ENCODE assay signal across 17 cellular contexts in the genomic region with DNA sequence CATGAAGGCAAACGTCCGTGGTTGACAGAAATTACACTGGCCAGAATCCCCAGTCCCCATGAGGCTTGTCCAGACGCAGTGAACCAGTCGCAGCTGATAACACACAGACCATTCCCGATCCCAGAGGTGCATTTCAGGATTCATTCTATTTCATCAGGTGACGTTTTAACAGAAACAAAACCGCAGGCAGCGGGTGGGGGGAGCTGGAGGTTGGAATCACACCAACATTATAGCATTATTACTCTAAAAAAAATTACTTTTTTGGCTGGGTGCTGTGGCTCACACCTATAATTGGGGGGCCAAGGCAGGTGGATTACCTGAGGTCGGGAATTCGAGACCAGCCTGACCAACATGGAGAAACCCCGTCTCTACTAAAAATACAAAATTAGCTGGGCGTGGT. TPM values are rescaled to one million over a fixed set of nuclear protein-coding genes. Genes with fewer than 3 reads are reported as not detected.
DNase-seq lines count a peak whose midpoint lies in the region; ATAC-seq, FAIRE-seq and TF ChIP-seq lines count a peak whose summit lies in the region.
"Had no signal": no experiment of that assay in that cellular context is flagged by ENCODE, and none has a peak within 500 bp of the region (broad histone marks: within the 10 kb centered on the region; RNA-seq: fewer than 3 reads in every experiment).

No MANE protein-coding gene starts in this region.

- WGBS in smooth muscle cell (ENCODE audit: low lambda C conversion rate) = 91% methylated on average over 12 of the region's 12 CpGs

- no peak for ATAC-seq in activated T-cell treated with anti-CD3 and anti-CD28 coated beads, Interleukin-2, amount 50 U/mL, for 72 hours (replicated peaks in 1 of 2)
- no peak for ATAC-seq in activated naive CD8-positive, alpha-beta T cell treated with anti-CD3 and anti-CD28 coated beads, Interleukin-2, amount 50 U/mL, for 24 hours
- ATAC-seq in GM21360 (IDR thresholded peaks at IDR 0.05; ENCODE audit: unreplicated experiment) = no peak

- H3K4me1 ChIP-seq in smooth muscle cell (ENCODE audit: low read depth) = peaks cover 14% of the 10 kb centered on the region

- peaks cover 5% of the 10 kb centered on the region for H3F3A ChIP-seq in smooth muscle cell (ENCODE audit: low read depth)

- H3K4me3 Mint-ChIP-seq in activated T-cell treated with anti-CD3 and anti-CD28 coated beads, Interleukin-2, amount 50 U/mL, for 72 hours = peak overlapping the region in 1 of 2 donors; percentile 71
- peak overlapping the region in 3 of 4 donors; percentile 20 to 60 (median 46) for H3K4me3 Mint-ChIP-seq in IgD-negative memory B cell
- peak overlapping the region; percentile 90 for H3K4me3 Mint-ChIP-seq in activated naive CD8-positive, alpha-beta T cell treated with anti-CD3 and anti-CD28 coated beads, Interleukin-2, amount 50 U/mL, for 24 hours
- H3K4me3 Mint-ChIP-seq: neural progenitor cell had no signal

- peak; percentile 15 for DNase-seq in activated T-cell treated with anti-CD3 and anti-CD28 coated beads, Interleukin-2, amount 50 U/mL, for 1 hour
- no peak for DNase-seq in activated T-cell treated with anti-CD3 and anti-CD28 coated beads, Interleukin-2, amount 50 U/mL, for 72 hours
- no peak for DNase-seq in activated naive CD8-positive, alpha-beta T cell treated with anti-CD3 and anti-CD28 coated beads, Interleukin-2, amount 50 U/mL, for 24 hours
- DNase-seq in smooth muscle cell (lab: John Stamatoyannopoulos, UW; ENCODE audit: unreplicated experiment) = no peak
- DNase-seq in GM19239 (ENCODE audit: insufficient read length, low spot score) = no peak
- no peak for DNase-seq in urothelium cell line (ENCODE audit: low spot score)
- DNase-seq: NCI-H2081 treated with DMSO at 0.1 percent for 48 hours, NCI-H774, SJCRH30, small intestine, substantia nigra had no signal

- no peak overlapping the region for H3K4me2 ChIP-seq in smooth muscle cell
- H3K4me2 ChIP-seq: hepatocyte, neural progenitor cell had no signal

- no peak overlapping the region for H3K27ac Mint-ChIP-seq in activated T-cell treated with anti-CD3 and anti-CD28 coated beads, Interleukin-2, amount 50 U/mL, for 72 hours
- H3K27ac Mint-ChIP-seq in IgD-negative memory B cell = peak overlapping the region in 2 of 3 donors; percentile 35 to 94
- H3K27ac Mint-ChIP-seq in activated naive CD8-positive, alpha-beta T cell treated with anti-CD3 and anti-CD28 coated beads, Interleukin-2, amount 50 U/mL, for 24 hours = no peak overlapping the region
- H3K27ac Mint-ChIP-seq: neural progenitor cell had no signal

- H3K27me3 ChIP-seq in smooth muscle cell (ENCODE audit: low read depth) = no peaks in the 10 kb centered on the region
- H3K27me3 ChIP-seq: ascending aorta, hepatocyte, neural progenitor cell, SJCRH30 had no signal

- peaks cover 18% of the 10 kb centered on the region for H4K20me1 ChIP-seq in smooth muscle cell (ENCODE audit: low read depth)

- no peak for TF ChIP-seq CTCF in smooth muscle cell (IDR thresholded peaks at IDR 0.05; ENCODE audit: borderline replicate concordance, insufficient read depth, poor library complexity, severe bottlenecking)

- H3K36me3 Mint-ChIP-seq in activated T-cell treated with anti-CD3 and anti-CD28 coated beads, Interleukin-2, amount 50 U/mL, for 72 hours (ENCODE audit: insufficient read depth in 2 of 2) = peaks cover 23 to 35% of the 10 kb centered on the region in 2 donors
- H3K36me3 Mint-ChIP-seq in IgD-negative memory B cell = peaks cover 2% of the 10 kb centered on the region
- H3K36me3 Mint-ChIP-seq in activated naive CD8-positive, alpha-beta T cell treated with anti-CD3 and anti-CD28 coated beads, Interleukin-2, amount 50 U/mL, for 24 hours (ENCODE audit: low read depth) = peaks cover 65% of the 10 kb centered on the region

- H3K79me2 ChIP-seq in smooth muscle cell (ENCODE audit: low read depth) = peaks cover 4% of the 10 kb centered on the region

- no peaks in the 10 kb centered on the region for H3K9me3 ChIP-seq in smooth muscle cell (replicated peaks; ENCODE audit: low read depth)
- H3K9me3 ChIP-seq: ascending aorta, SJCRH30 had no signal

- H3K4me3 ChIP-seq in smooth muscle cell = no peak overlapping the region
- H3K4me3 ChIP-seq: ascending aorta, hepatocyte, neural progenitor cell, SJCRH30 had no signal

- no peaks in the 10 kb centered on the region for H3K27me3 Mint-ChIP-seq in activated T-cell treated with anti-CD3 and anti-CD28 coated beads, Interleukin-2, amount 50 U/mL, for 72 hours (ENCODE audit: low read depth)
- H3K27me3 Mint-ChIP-seq in IgD-negative memory B cell = no peaks in the 10 kb centered on the region
- H3K27me3 Mint-ChIP-seq in activated naive CD8-positive, alpha-beta T cell treated with anti-CD3 and anti-CD28 coated beads, Interleukin-2, amount 50 U/mL, for 24 hours = no peaks in the 10 kb centered on the region

- no peaks in the 10 kb centered on the region for H3K36me3 ChIP-seq in smooth muscle cell (ENCODE audit: low read depth)
- H3K36me3 ChIP-seq: neural progenitor cell had no signal

- no peaks in the 10 kb centered on the region for H3K9me3 Mint-ChIP-seq in activated T-cell treated with anti-CD3 and anti-CD28 coated beads, Interleukin-2, amount 50 U/mL, for 72 hours
- no peaks in the 10 kb centered on the region for H3K9me3 Mint-ChIP-seq in IgD-negative memory B cell
- H3K9me3 Mint-ChIP-seq in activated naive CD8-positive, alpha-beta T cell treated with anti-CD3 and anti-CD28 coated beads, Interleukin-2, amount 50 U/mL, for 24 hours = no peaks in the 10 kb centered on the region
- H3K9me3 Mint-ChIP-seq: neural progenitor cell had no signal

- no peak overlapping the region for H3K9ac ChIP-seq in smooth muscle cell (ENCODE audit: low read depth)
- H3K9ac ChIP-seq: neural progenitor cell had no signal

- no peak overlapping the region for H2AFZ ChIP-seq in smooth muscle cell (ENCODE audit: low read depth)
- H2AFZ ChIP-seq: hepatocyte, neural progenitor cell had no signal

- peaks cover 52% of the 10 kb centered on the region for H3K4me1 Mint-ChIP-seq in activated T-cell treated with anti-CD3 and anti-CD28 coated beads, Interleukin-2, amount 50 U/mL, for 72 hours (ENCODE audit: low read depth)
- peaks cover 25 to 30% (median 28%) of the 10 kb centered on the region in 3 donors for H3K4me1 Mint-ChIP-seq in IgD-negative memory B cell
- H3K4me1 Mint-ChIP-seq in activated naive CD8-positive, alpha-beta T cell treated with anti-CD3 and anti-CD28 coated beads, Interleukin-2, amount 50 U/mL, for 24 hours = peaks cover 60% of the 10 kb centered on the region

- H3K27ac ChIP-seq in smooth muscle cell (ENCODE audit: low read depth) = peak overlapping the region; percentile 87
- H3K27ac ChIP-seq: ascending aorta, hepatocyte, neural progenitor cell, SJCRH30 had no signal

- FAIRE-seq in GM19239 (lab: Jason Lieb, UNC) = no peak
- FAIRE-seq in urothelium cell line (lab: Jason Lieb, UNC) = no peak
- FAIRE-seq: small intestine, TTC549 had no signal

RNA-seq across cellular contexts. Expression of a gene that starts 25.2 kb away (rescaled TPM):
- total RNA-seq in activated T-cell treated with anti-CD3 and anti-CD28 coated beads, Interleukin-2, amount 50 U/mL, for 72 hours = 10 to 100 TPM; 72.0 to 75.8 TPM
- polyA plus RNA-seq in IgD-negative memory B cell (18.9 TPM), smooth muscle cell (10.0 and 10.9 TPM in 2 replicates)
- total RNA-seq in smooth muscle cell = 12.9 and 18.5 TPM in 2 replicates

RNA-seq across cellular contexts. Expression of a gene that starts 25.4 kb away (rescaled TPM):
- total RNA-seq in activated T-cell treated with anti-CD3 and anti-CD28 coated beads, Interleukin-2, amount 50 U/mL, for 72 hours = 1 to 10 TPM; 3.8 to 5.5 TPM
- polyA plus RNA-seq in IgD-negative memory B cell (0.99 TPM), smooth muscle cell (5.9 and 6.9 TPM in 2 replicates)
- 5.2 and 6.5 TPM in 2 replicates for total RNA-seq in smooth muscle cell

Comparison
In these comparisons a context has a peak if more than half of its experiments do, and no peak if none do; other contexts are left out.
1. H3K27ac Mint-ChIP-seq: peak in IgD-negative memory B cell (2 of 3); none in activated T-cell treated with anti-CD3 and anti-CD28 coated beads, Interleukin-2, amount 50 U/mL, for 72 hours (single experiment) and activated naive CD8-positive, alpha-beta T cell treated with anti-CD3 and anti-CD28 coated beads, Interleukin-2, amount 50 U/mL, for 24 hours (single experiment).